13 cellular contexts compared by ENCODE assay signal in the genomic region with DNA sequence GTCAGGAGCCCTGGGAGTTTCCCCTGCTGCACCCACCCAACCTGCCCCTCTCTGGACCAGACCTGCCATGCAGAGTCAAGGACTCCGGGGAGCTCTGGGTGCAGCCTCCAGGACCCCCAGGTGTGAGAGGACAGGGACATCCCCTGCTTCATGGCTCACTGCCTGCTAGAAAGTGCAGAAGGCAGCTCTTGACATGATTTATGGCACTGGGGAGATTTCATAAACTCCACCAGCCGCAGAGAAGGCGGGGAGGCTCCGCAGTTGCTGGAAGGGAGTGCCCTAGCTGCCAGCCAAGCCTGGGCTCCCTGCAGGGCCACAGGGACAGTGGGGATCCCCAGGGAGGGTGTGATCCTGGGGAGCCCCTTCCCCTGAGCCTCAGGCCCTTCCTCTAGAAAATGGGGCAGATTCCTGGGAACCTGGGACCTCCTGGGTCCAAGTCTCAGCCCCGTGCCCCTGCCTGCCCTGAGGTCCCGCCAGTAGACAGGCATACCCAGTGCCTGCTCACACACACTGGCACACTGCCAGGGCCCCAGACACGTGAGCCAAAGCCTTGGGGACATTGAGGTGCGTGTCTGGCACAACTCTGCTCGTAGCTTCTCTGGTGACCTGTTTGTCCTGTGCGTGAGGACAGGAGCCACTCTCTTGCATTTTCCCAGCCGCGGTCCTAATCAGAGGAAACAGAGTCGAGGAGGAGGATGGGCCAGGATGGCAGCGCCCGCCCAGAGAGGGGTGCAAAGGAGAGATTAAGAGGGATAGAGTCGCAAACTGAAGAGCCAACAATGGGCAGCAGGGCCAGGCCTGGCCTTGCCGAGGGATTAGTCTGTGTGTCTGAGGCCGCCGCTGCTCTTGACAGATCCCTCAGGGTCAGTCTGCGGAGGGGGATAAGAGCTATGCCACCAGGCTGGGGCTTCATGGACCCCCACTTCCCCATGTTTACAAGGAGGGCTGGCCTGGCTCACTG. TPM values are rescaled to one million over a fixed set of nuclear protein-coding genes. Genes with fewer than 3 reads are reported as not detected.
DNase-seq lines count a peak whose midpoint lies in the region; TF ChIP-seq lines count a peak whose summit lies in the region.
"Had no signal": no experiment of that assay in that cellular context is flagged by ENCODE, and none has a peak within 500 bp of the region (broad histone marks: within the 10 kb centered on the region; RNA-seq: fewer than 3 reads in every experiment).

No MANE protein-coding gene starts in this region.

- in situ Hi-C loops in KBM-7 (cut with MboI; ENCODE audit: low pct_unique_long_range_greater_than_20kb, low sequenced_read_pairs): no loop called here

- peak overlapping the region; percentile 83 for H3K27ac ChIP-seq in WERI-Rb-1

- H3K9me3 ChIP-seq in WERI-Rb-1 (ENCODE audit: severe bottlenecking): no peaks in the 10 kb centered on the region

- H3K4me3 Mint-ChIP-seq in activated naive CD4-positive, alpha-beta T cell treated with anti-CD3 and anti-CD28 coated beads for 36 hours: no peak overlapping the region
- no peak overlapping the region for H3K4me3 Mint-ChIP-seq in activated CD4-positive, alpha-beta T cell treated with anti-CD3 and anti-CD28 coated beads, Interleukin-2, amount 10 ng/mL, durations not matched to agents 24 days and 14 days
- H3K4me3 Mint-ChIP-seq: activated CD4-positive, alpha-beta T cell treated with anti-CD3 and anti-CD28 coated beads, Interleukin-2, amount 10 ng/mL, durations not matched to agents 7 days and 5 days had no signal

- no peaks in the 10 kb centered on the region for H3K27me3 ChIP-seq in WERI-Rb-1 (ENCODE audit: insufficient read depth, low read depth, severe bottlenecking)

- DNase-seq in HUDEP-2 (lab: John Stamatoyannopoulos, UW; ENCODE audit: unreplicated experiment in 76 of 76) (peak; percentile 78 to 98 (median 94)), NCI-H2171 treated with DMSO at 0.1 percent for 48 hours (lab: John Stamatoyannopoulos, UW) (peak; percentile 90), WERI-Rb-1 (peak; percentile 79), retina (peak; percentile 39), KBM-7 (no peak)
- DNase-seq in activated naive CD4-positive, alpha-beta T cell treated with anti-CD3 and anti-CD28 coated beads for 36 hours: no peak
- DNase-seq in activated CD4-positive, alpha-beta T cell treated with anti-CD3 and anti-CD28 coated beads, Interleukin-2, amount 10 ng/mL, durations not matched to agents 24 days and 14 days: no peak
- DNase-seq: activated CD4-positive, alpha-beta T cell treated with anti-CD3 and anti-CD28 coated beads, Interleukin-2, amount 10 ng/mL, durations not matched to agents 7 days and 5 days; kidney; stimulated activated CD8-positive, alpha-beta memory T cell treated with anti-CD3 and anti-CD28 coated beads, Interleukin-4, amount 100 ng/mL, for 48 hours had no signal

- intact Hi-C loops in activated naive CD4-positive, alpha-beta T cell treated with anti-CD3 and anti-CD28 coated beads for 36 hours (cut with micrococcal nuclease): no loop called here
- intact Hi-C loops in activated CD4-positive, alpha-beta T cell treated with anti-CD3 and anti-CD28 coated beads, Interleukin-2, amount 10 ng/mL, durations not matched to agents 24 days and 14 days (cut with micrococcal nuclease): no loop called here

- CTCF ChIA-PET in activated naive CD4-positive, alpha-beta T cell treated with anti-CD3 and anti-CD28 coated beads for 36 hours (lab: Charles Lee): no interaction called here

- no peaks in the 10 kb centered on the region for H3K9me3 Mint-ChIP-seq in activated naive CD4-positive, alpha-beta T cell treated with anti-CD3 and anti-CD28 coated beads for 36 hours
- no peaks in the 10 kb centered on the region for H3K9me3 Mint-ChIP-seq in activated CD4-positive, alpha-beta T cell treated with anti-CD3 and anti-CD28 coated beads, Interleukin-2, amount 10 ng/mL, durations not matched to agents 24 days and 14 days
- H3K9me3 Mint-ChIP-seq: activated CD4-positive, alpha-beta T cell treated with anti-CD3 and anti-CD28 coated beads, Interleukin-2, amount 10 ng/mL, durations not matched to agents 7 days and 5 days had no signal

- H3K27me3 Mint-ChIP-seq in activated naive CD4-positive, alpha-beta T cell treated with anti-CD3 and anti-CD28 coated beads for 36 hours (ENCODE audit: low read depth): no peaks in the 10 kb centered on the region
- no peaks in the 10 kb centered on the region for H3K27me3 Mint-ChIP-seq in activated CD4-positive, alpha-beta T cell treated with anti-CD3 and anti-CD28 coated beads, Interleukin-2, amount 10 ng/mL, durations not matched to agents 24 days and 14 days
- H3K27me3 Mint-ChIP-seq: activated CD4-positive, alpha-beta T cell treated with anti-CD3 and anti-CD28 coated beads, Interleukin-2, amount 10 ng/mL, durations not matched to agents 7 days and 5 days had no signal

- no peaks in the 10 kb centered on the region; the same call in 1 of the 2 replicates for H3K36me3 ChIP-seq in WERI-Rb-1

- no peaks in the 10 kb centered on the region for H3K36me3 Mint-ChIP-seq in activated naive CD4-positive, alpha-beta T cell treated with anti-CD3 and anti-CD28 coated beads for 36 hours (ENCODE audit: low read depth)
- no peaks in the 10 kb centered on the region for H3K36me3 Mint-ChIP-seq in activated CD4-positive, alpha-beta T cell treated with anti-CD3 and anti-CD28 coated beads, Interleukin-2, amount 10 ng/mL, durations not matched to agents 24 days and 14 days (ENCODE audit: low read depth)

- no peaks in the 10 kb centered on the region for H3K4me1 Mint-ChIP-seq in activated naive CD4-positive, alpha-beta T cell treated with anti-CD3 and anti-CD28 coated beads for 36 hours (ENCODE audit: low read depth)
- no peaks in the 10 kb centered on the region for H3K4me1 Mint-ChIP-seq in activated CD4-positive, alpha-beta T cell treated with anti-CD3 and anti-CD28 coated beads, Interleukin-2, amount 10 ng/mL, durations not matched to agents 24 days and 14 days
- H3K4me1 Mint-ChIP-seq: activated CD4-positive, alpha-beta T cell treated with anti-CD3 and anti-CD28 coated beads, Interleukin-2, amount 10 ng/mL, durations not matched to agents 7 days and 5 days had no signal

- no peak for TF ChIP-seq CTCF in WERI-Rb-1 (IDR thresholded peaks at IDR 0.05; ENCODE audit: low read depth, low read length)

- no peak overlapping the region for H3K27ac Mint-ChIP-seq in activated naive CD4-positive, alpha-beta T cell treated with anti-CD3 and anti-CD28 coated beads for 36 hours
- H3K27ac Mint-ChIP-seq in activated CD4-positive, alpha-beta T cell treated with anti-CD3 and anti-CD28 coated beads, Interleukin-2, amount 10 ng/mL, durations not matched to agents 24 days and 14 days: no peak overlapping the region
- H3K27ac Mint-ChIP-seq: activated CD4-positive, alpha-beta T cell treated with anti-CD3 and anti-CD28 coated beads, Interleukin-2, amount 10 ng/mL, durations not matched to agents 7 days and 5 days had no signal

- H3K4me3 ChIP-seq in WERI-Rb-1 (ENCODE audit: low read depth, low read length): no peak overlapping the region

RNA-seq across cellular contexts. Expression of a gene that starts 13.8 kb away (rescaled TPM):
- total RNA-seq in activated naive CD4-positive, alpha-beta T cell treated with anti-CD3 and anti-CD28 coated beads for 36 hours: under 1 TPM in 1 of 2 experiments, not detected in 1; 0.07 TPM
- total RNA-seq in activated CD4-positive, alpha-beta T cell treated with anti-CD3 and anti-CD28 coated beads, Interleukin-2, amount 10 ng/mL, durations not matched to agents 24 days and 14 days: not detected in 2 replicates
- total RNA-seq: endothelial cell of umbilical vein, NCI-H460, right cardiac atrium had no signal

RNA-seq across cellular contexts. Expression of a gene that starts 33.2 kb away (rescaled TPM):
- total RNA-seq in activated naive CD4-positive, alpha-beta T cell treated with anti-CD3 and anti-CD28 coated beads for 36 hours: 10 to 100 TPM; 14.3 to 15.3 TPM
- total RNA-seq in activated CD4-positive, alpha-beta T cell treated with anti-CD3 and anti-CD28 coated beads, Interleukin-2, amount 10 ng/mL, durations not matched to agents 24 days and 14 days: 24.9 and 26.1 TPM in 2 replicates

RNA-seq across cellular contexts. Expression of a gene that starts 33.5 kb away (rescaled TPM):
- 100 to 1,000 TPM; 106 to 108 TPM for total RNA-seq in activated naive CD4-positive, alpha-beta T cell treated with anti-CD3 and anti-CD28 coated beads for 36 hours
- total RNA-seq in activated CD4-positive, alpha-beta T cell treated with anti-CD3 and anti-CD28 coated beads, Interleukin-2, amount 10 ng/mL, durations not matched to agents 24 days and 14 days: 90.1 and 96.2 TPM in 2 replicates

Comparison
In these comparisons a context has a peak if more than half of its experiments do, and no peak if none do; other contexts are left out.
1. DNase-seq: peak in HUDEP-2 (76 of 76), NCI-H2171 treated with DMSO at 0.1 percent for 48 hours (single experiment), WERI-Rb-1 (single experiment) and retina (single experiment); none in activated naive CD4-positive, alpha-beta T cell treated with anti-CD3 and anti-CD28 coated beads for 36 hours (single experiment), KBM-7 (single experiment) and activated CD4-positive, alpha-beta T cell treated with anti-CD3 and anti-CD28 coated beads, Interleukin-2, amount 10 ng/mL, durations not matched to agents 24 days and 14 days (single experiment).